Comparison of ENCODE assay signal across 10 cellular contexts in genomic region chr17:65058151-65058550, GRCh38. TPM values are rescaled to one million over a fixed set of nuclear protein-coding genes. Genes with fewer than 3 reads are reported as not detected.
DNase-seq lines count a peak whose midpoint lies in the region; ATAC-seq and TF ChIP-seq lines count a peak whose summit lies in the region.
"Had no signal": no experiment of that assay in that cellular context is flagged by ENCODE, and none has a peak within 500 bp of the region (broad histone marks: within the 10 kb centered on the region; RNA-seq: fewer than 3 reads in every experiment).

No MANE protein-coding gene starts in this region.

- H3K4me1 Mint-ChIP-seq in activated CD4-positive, alpha-beta T cell treated with anti-CD3 and anti-CD28 coated beads, Interleukin-2, amount 10 ng/mL, durations not matched to agents 24 days and 14 days, result peaks cover 26% of the 10 kb centered on the region

- no peak overlapping the region for H4K5ac ChIP-seq in mesendoderm (ENCODE audit: low read length)

- H2BK15ac ChIP-seq in mesendoderm (replicated peaks; ENCODE audit: low read depth), result no peak overlapping the region

- H2AK5ac ChIP-seq in mesendoderm (ENCODE audit: low read length), result no peak overlapping the region

- no peaks in the 10 kb centered on the region for H3K36me3 ChIP-seq in body of pancreas (replicated peaks in 1 of 2; ENCODE audit: insufficient read depth in 1 of 2, low read depth in 2 of 2)
- no peaks in the 10 kb centered on the region for H3K36me3 ChIP-seq in mesendoderm (ENCODE audit: control insufficient read depth, insufficient read depth, low read length)
- H3K36me3 ChIP-seq in suprapubic skin, result no peaks in the 10 kb centered on the region

- intact Hi-C loops in activated CD4-positive, alpha-beta T cell treated with anti-CD3 and anti-CD28 coated beads, Interleukin-2, amount 10 ng/mL, durations not matched to agents 24 days and 14 days (cut with micrococcal nuclease), result loop anchor here (5.0 kb wide), 2 partner anchors 36 to 79 kb away; partner anchors contain the start of gene RGS9
- intact Hi-C loops in body of pancreas (cut with DNase I), result no loop called here

- no peak overlapping the region for H4K8ac ChIP-seq in mesendoderm (ENCODE audit: low read depth, low read length)

- no peak overlapping the region for H3K9ac ChIP-seq in mesendoderm (ENCODE audit: low read length)

- TF ChIP-seq CTCF in body of pancreas (IDR thresholded peaks at IDR 0.05) (no peak), suprapubic skin (IDR thresholded peaks at IDR 0.05) (no peak)

- no peak overlapping the region for H3K56ac ChIP-seq in mesendoderm (ENCODE audit: low read length)

- H3K27ac ChIP-seq in body of pancreas (peak overlapping the region; percentile 51 to 98 (median 95)), mesendoderm (ENCODE audit: low read depth, low read length) (peak overlapping the region; percentile 89), suprapubic skin (peak overlapping the region; percentile 91)

- no peaks in the 10 kb centered on the region for H3K9me3 Mint-ChIP-seq in activated CD4-positive, alpha-beta T cell treated with anti-CD3 and anti-CD28 coated beads, Interleukin-2, amount 10 ng/mL, durations not matched to agents 24 days and 14 days

- peak overlapping the region; percentile 62 for H3K18ac ChIP-seq in mesendoderm (ENCODE audit: low read length)

- H3K9me3 ChIP-seq in body of pancreas (no peaks in the 10 kb centered on the region), suprapubic skin (no peaks in the 10 kb centered on the region)
- H3K9me3 ChIP-seq: A549 had no signal

- H3K27ac Mint-ChIP-seq in activated CD4-positive, alpha-beta T cell treated with anti-CD3 and anti-CD28 coated beads, Interleukin-2, amount 10 ng/mL, durations not matched to agents 24 days and 14 days, result no peak overlapping the region

- H3K4me2 ChIP-seq in mesendoderm (ENCODE audit: low read length), result no peak overlapping the region

- H2BK5ac ChIP-seq in mesendoderm (ENCODE audit: low read length), result no peak overlapping the region

- peaks cover 7% of the 10 kb centered on the region for H3K79me1 ChIP-seq in mesendoderm (ENCODE audit: low read length)

- no peak overlapping the region for H3K4ac ChIP-seq in mesendoderm (ENCODE audit: low read depth, low read length)

- peaks cover 22% of the 10 kb centered on the region for H3K79me2 ChIP-seq in mesendoderm (ENCODE audit: control insufficient read depth, insufficient read depth, low read length)

- H2BK120ac ChIP-seq in mesendoderm (ENCODE audit: low read depth, low read length), result no peak overlapping the region

- H3K36me3 Mint-ChIP-seq in activated CD4-positive, alpha-beta T cell treated with anti-CD3 and anti-CD28 coated beads, Interleukin-2, amount 10 ng/mL, durations not matched to agents 24 days and 14 days (ENCODE audit: low read depth), result peaks cover 22% of the 10 kb centered on the region

- H3K27me3 Mint-ChIP-seq in activated CD4-positive, alpha-beta T cell treated with anti-CD3 and anti-CD28 coated beads, Interleukin-2, amount 10 ng/mL, durations not matched to agents 24 days and 14 days, result peaks cover 10% of the 10 kb centered on the region

- no peak for TF ChIP-seq EP300 in suprapubic skin (IDR thresholded peaks at IDR 0.05)

- no peak overlapping the region for H3K23ac ChIP-seq in mesendoderm (ENCODE audit: low read length)

- H3K4me3 ChIP-seq in body of pancreas (no peak overlapping the region), mesendoderm (ENCODE audit: low read length) (no peak overlapping the region), suprapubic skin (peak overlapping the region; percentile 85)

- 58 to 77% methylated on average over 7 of the region's 7 CpGs for WGBS in body of pancreas, 2 donors
- no CpG with 5 or more reads among the region's 7 CpGs for WGBS in mesendoderm (ENCODE audit: extremely low coverage, insufficient coverage, low lambda C conversion rate)
- WGBS in suprapubic skin, result 59% methylated on average over 7 of the region's 7 CpGs

- DNase-seq in activated CD4-positive, alpha-beta T cell treated with anti-CD3 and anti-CD28 coated beads, Interleukin-2, amount 10 ng/mL, durations not matched to agents 24 days and 14 days, result peak; percentile 55
- DNase-seq in activated CD4-positive, alpha-beta T cell treated with anti-CD3 and anti-CD28 coated beads, Interleukin-2, amount 50 U/mL, for 1 hour, result no peak
- DNase-seq in body of pancreas, result no peak
- DNase-seq in mesendoderm, result peak; percentile 85
- DNase-seq in suprapubic skin (ENCODE audit: low spot score in 2 of 2), result no peak
- no peak for DNase-seq in EL
- no peak for DNase-seq in SIG-M5 treated with dmso at 0.1 percent for 504 hours (lab: John Stamatoyannopoulos, UW; ENCODE audit: unreplicated experiment)
- DNase-seq in NCI-H1694 (lab: John Stamatoyannopoulos, UW), result no peak
- DNase-seq: NCI-H1694 treated with DMSO at 0.1 percent for 48 hours had no signal

- H3K27me3 ChIP-seq in body of pancreas, result no peaks in the 10 kb centered on the region
- H3K27me3 ChIP-seq in mesendoderm (ENCODE audit: insufficient read depth, low read length, poor library complexity), result no peaks in the 10 kb centered on the region
- H3K27me3 ChIP-seq in suprapubic skin, result no peaks in the 10 kb centered on the region

- H3K4me3 Mint-ChIP-seq in activated CD4-positive, alpha-beta T cell treated with anti-CD3 and anti-CD28 coated beads, Interleukin-2, amount 10 ng/mL, durations not matched to agents 24 days and 14 days, result peak overlapping the region; percentile 45

- ATAC-seq in body of pancreas, result no peak
- ATAC-seq: A549 had no signal

- peaks cover 34% of the 10 kb centered on the region for H3K4me1 ChIP-seq in body of pancreas
- peaks cover 8% of the 10 kb centered on the region for H3K4me1 ChIP-seq in mesendoderm (ENCODE audit: control insufficient read depth, low read depth, low read length)
- H3K4me1 ChIP-seq in suprapubic skin, result peaks cover 71% of the 10 kb centered on the region

- TF ChIP-seq POLR2A in body of pancreas (IDR thresholded peaks at IDR 0.05) (no peak), suprapubic skin (IDR thresholded peaks at IDR 0.05) (no peak)

RNA-seq across cellular contexts. Expression of gene GNA13, which starts 1.6 kb away (rescaled TPM):
- total RNA-seq in activated CD4-positive, alpha-beta T cell treated with anti-CD3 and anti-CD28 coated beads, Interleukin-2, amount 10 ng/mL, durations not matched to agents 24 days and 14 days, result 51.1 and 52.3 TPM in 2 replicates
- 10 to 100 TPM; 20.2 to 22.4 TPM for total RNA-seq in body of pancreas
- polyA plus RNA-seq in mesendoderm (2013, experiment 1 of 2), result 38.2 TPM
- 37.3 TPM for polyA plus RNA-seq in mesendoderm (2013, experiment 2 of 2)
- total RNA-seq in suprapubic skin, result 10 to 100 TPM; 36.7 to 45.0 (median 38.6) TPM

Comparison
In these comparisons a context has a peak if more than half of its experiments do, and no peak if none do; other contexts are left out.
1. DNase-seq: peak in activated CD4-positive, alpha-beta T cell treated with anti-CD3 and anti-CD28 coated beads, Interleukin-2, amount 10 ng/mL, durations not matched to agents 24 days and 14 days (single experiment) and mesendoderm (single experiment); none in activated CD4-positive, alpha-beta T cell treated with anti-CD3 and anti-CD28 coated beads, Interleukin-2, amount 50 U/mL, for 1 hour (single experiment), body of pancreas (0 of 4), suprapubic skin (0 of 2), EL (single experiment), SIG-M5 treated with dmso at 0.1 percent for 504 hours (single experiment) and NCI-H1694 (single experiment).
2. Peak in every context shown above with its lines, with median percentiles within 50 percentile points of each other: H3K27ac ChIP-seq.